In the genomic region with DNA sequence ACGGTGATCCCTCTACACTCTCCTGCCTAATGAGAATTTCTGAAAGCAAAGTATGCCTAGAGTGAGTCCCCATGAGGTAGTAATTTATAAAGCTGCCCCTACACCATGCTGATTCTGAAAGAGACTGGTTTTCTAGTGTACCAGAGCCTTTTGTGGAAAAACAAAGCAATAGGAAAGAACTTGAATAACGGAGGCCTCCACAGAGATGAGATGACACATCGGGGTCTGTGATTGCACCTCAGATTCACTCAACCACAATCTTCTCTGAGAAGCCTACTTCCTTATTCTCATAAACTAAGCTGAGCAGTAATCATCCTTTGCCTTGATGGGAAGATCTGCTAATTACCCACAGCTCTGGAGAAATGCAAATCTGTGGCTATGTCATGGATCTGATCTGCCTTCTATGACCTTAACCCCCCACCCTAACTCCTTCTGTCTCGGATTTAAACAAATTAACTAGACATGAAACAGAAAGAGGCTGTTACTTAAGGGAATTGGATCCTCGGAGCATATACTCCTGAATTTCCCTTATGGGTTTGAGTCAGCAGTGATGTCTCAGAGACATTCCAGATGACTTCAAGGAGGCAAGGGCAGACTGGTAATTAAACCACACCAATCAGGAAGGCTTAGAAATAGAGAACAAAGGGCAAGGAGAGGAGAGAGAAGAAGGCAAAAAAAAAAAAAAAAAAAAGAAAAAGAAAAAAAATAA, we compare ENCODE assay signal across 11 cellular contexts.
DNase-seq lines count a peak whose midpoint lies in the region; ATAC-seq and TF ChIP-seq lines count a peak whose summit lies in the region.
"Had no signal": no experiment of that assay in that cellular context is flagged by ENCODE, and none has a peak within 500 bp of the region (broad histone marks: within the 10 kb centered on the region; RNA-seq: fewer than 3 reads in every experiment).

No MANE protein-coding gene starts in this region.

- TF ChIP-seq CTCF in astrocyte of the spinal cord (IDR thresholded peaks at IDR 0.05; ENCODE audit: low read depth, low read length), result no peak

- DNase-seq in activated CD4-positive, alpha-beta T cell treated with anti-CD3 and anti-CD28 coated beads for 36 hours, result peak; percentile 34
- DNase-seq in activated CD4-positive, alpha-beta T cell treated with anti-CD3 and anti-CD28 coated beads, Interleukin-2, amount 10 ng/mL, durations not matched to agents 7 days and 5 days, result no peak
- DNase-seq in NAMALWA (ENCODE audit: low spot score) (peak; percentile 17), astrocyte of the spinal cord (ENCODE audit: low read depth, low spot score) (peak; percentile 81), skeletal muscle cell (ENCODE audit: low read depth) (peak; percentile 68), NCI-H524 (lab: John Stamatoyannopoulos, UW) (no peak), KG1 (lab: John Stamatoyannopoulos, UW) (no peak)
- DNase-seq: NCI-H2081 treated with DMSO at 0.1 percent for 48 hours, T-cell had no signal

- peaks cover 26% of the 10 kb centered on the region for H3K4me1 Mint-ChIP-seq in activated CD4-positive, alpha-beta T cell treated with anti-CD3 and anti-CD28 coated beads for 36 hours
- peaks cover 5% of the 10 kb centered on the region for H3K4me1 Mint-ChIP-seq in activated CD4-positive, alpha-beta T cell treated with anti-CD3 and anti-CD28 coated beads, Interleukin-2, amount 10 ng/mL, durations not matched to agents 7 days and 5 days

- ATAC-seq in activated CD4-positive, alpha-beta T cell treated with anti-CD3 and anti-CD28 coated beads for 36 hours, result peak; percentile 73
- no peak for ATAC-seq in HG02571 (IDR thresholded peaks at IDR 0.05; ENCODE audit: unreplicated experiment)

- H3K27me3 Mint-ChIP-seq in activated CD4-positive, alpha-beta T cell treated with anti-CD3 and anti-CD28 coated beads for 36 hours, result peaks cover 7% of the 10 kb centered on the region
- H3K27me3 Mint-ChIP-seq in activated CD4-positive, alpha-beta T cell treated with anti-CD3 and anti-CD28 coated beads, Interleukin-2, amount 10 ng/mL, durations not matched to agents 7 days and 5 days, result peaks cover 4% of the 10 kb centered on the region
- H3K27me3 Mint-ChIP-seq: type B pancreatic cell had no signal

- intact Hi-C loops in activated CD4-positive, alpha-beta T cell treated with anti-CD3 and anti-CD28 coated beads for 36 hours (cut with DNase I, micrococcal nuclease), result loop anchor here (1.0 to 5.0 kb wide), 4 partner anchors 67 to 557 kb away; no protein-coding TSS in a partner anchor

- CTCF ChIA-PET in activated CD4-positive, alpha-beta T cell treated with anti-CD3 and anti-CD28 coated beads for 36 hours (lab: Charles Lee), result interaction anchor here (1.0 to 1.4 kb wide), 3 partner anchors 8 to 135 kb away, joined by 3 to 7 read pairs (median 3); no protein-coding TSS in a partner anchor
- CTCF ChIA-PET in activated CD4-positive, alpha-beta T cell treated with anti-CD3 and anti-CD28 coated beads, Interleukin-2, amount 10 ng/mL, durations not matched to agents 7 days and 5 days (lab: Charles Lee), result interaction anchor here (0.5 kb wide), 1 partner anchor 428 kb away, joined by 5 read pairs; no protein-coding TSS in a partner anchor

- POLR2A ChIA-PET in activated CD4-positive, alpha-beta T cell treated with anti-CD3 and anti-CD28 coated beads for 36 hours (lab: Charles Lee), result no interaction called here
- POLR2A ChIA-PET in activated CD4-positive, alpha-beta T cell treated with anti-CD3 and anti-CD28 coated beads, Interleukin-2, amount 10 ng/mL, durations not matched to agents 7 days and 5 days (lab: Charles Lee), result no interaction called here

- no peak overlapping the region for H3K4me3 Mint-ChIP-seq in activated CD4-positive, alpha-beta T cell treated with anti-CD3 and anti-CD28 coated beads for 36 hours
- no peak overlapping the region for H3K4me3 Mint-ChIP-seq in activated CD4-positive, alpha-beta T cell treated with anti-CD3 and anti-CD28 coated beads, Interleukin-2, amount 10 ng/mL, durations not matched to agents 7 days and 5 days
- H3K4me3 Mint-ChIP-seq: T-cell, type B pancreatic cell had no signal

- no peaks in the 10 kb centered on the region for H3K36me3 Mint-ChIP-seq in activated CD4-positive, alpha-beta T cell treated with anti-CD3 and anti-CD28 coated beads for 36 hours (ENCODE audit: low read depth)
- H3K36me3 Mint-ChIP-seq in activated CD4-positive, alpha-beta T cell treated with anti-CD3 and anti-CD28 coated beads, Interleukin-2, amount 10 ng/mL, durations not matched to agents 7 days and 5 days (ENCODE audit: low read depth), result no peaks in the 10 kb centered on the region
- H3K36me3 Mint-ChIP-seq: T-cell, type B pancreatic cell had no signal

- no peak overlapping the region for H3K4me3 ChIP-seq in astrocyte of the spinal cord (ENCODE audit: low read depth, low read length)
- H3K4me3 ChIP-seq in skeletal muscle cell (ENCODE audit: low read depth, low read length), result no peak overlapping the region

- H3K27ac Mint-ChIP-seq in activated CD4-positive, alpha-beta T cell treated with anti-CD3 and anti-CD28 coated beads for 36 hours, result peak overlapping the region; percentile 59
- no peak overlapping the region for H3K27ac Mint-ChIP-seq in activated CD4-positive, alpha-beta T cell treated with anti-CD3 and anti-CD28 coated beads, Interleukin-2, amount 10 ng/mL, durations not matched to agents 7 days and 5 days
- H3K27ac Mint-ChIP-seq: T-cell, type B pancreatic cell had no signal

- H3K9me3 Mint-ChIP-seq in activated CD4-positive, alpha-beta T cell treated with anti-CD3 and anti-CD28 coated beads for 36 hours (ENCODE audit: low read depth), result no peaks in the 10 kb centered on the region
- H3K9me3 Mint-ChIP-seq in activated CD4-positive, alpha-beta T cell treated with anti-CD3 and anti-CD28 coated beads, Interleukin-2, amount 10 ng/mL, durations not matched to agents 7 days and 5 days, result no peaks in the 10 kb centered on the region
- H3K9me3 Mint-ChIP-seq: T-cell had no signal

- in situ Hi-C loops in astrocyte of the spinal cord (cut with HindIII; ENCODE audit: low sequenced_read_pairs), result no loop called here

Comparison
In these comparisons a context has a peak if more than half of its experiments do, and no peak if none do; other contexts are left out.
1. DNase-seq: peak in activated CD4-positive, alpha-beta T cell treated with anti-CD3 and anti-CD28 coated beads for 36 hours (single experiment), NAMALWA (single experiment), astrocyte of the spinal cord (single experiment) and skeletal muscle cell (single experiment); none in activated CD4-positive, alpha-beta T cell treated with anti-CD3 and anti-CD28 coated beads, Interleukin-2, amount 10 ng/mL, durations not matched to agents 7 days and 5 days (single experiment), NCI-H524 (0 of 2) and KG1 (single experiment).